ENCODE assay signal across 8 cellular contexts in genomic region chr11:29159552-29160465, GRCh38.
DNase-seq lines count a peak whose midpoint lies in the region; ATAC-seq and TF ChIP-seq lines count a peak whose summit lies in the region.

No MANE protein-coding gene starts in this region.

- no peak overlapping the region for H2AK9ac ChIP-seq in IMR-90 (replicated peaks; ENCODE audit: low read depth, low read length, poor library complexity)

- H4K20me1 ChIP-seq in IMR-90 (ENCODE audit: insufficient read depth, low read length) (no peaks in the 10 kb centered on the region), fibroblast of lung (ENCODE audit: control insufficient read depth, extremely low read depth, insufficient read depth, low read length) (no peaks in the 10 kb centered on the region)

- H4K8ac ChIP-seq in IMR-90 (ENCODE audit: low read depth in 2 of 2, low read length in 2 of 2), result peak overlapping the region; percentile 93 to 94

- peak overlapping the region; percentile 95 for H2AK5ac ChIP-seq in IMR-90 (ENCODE audit: low read depth, low read length)

- no peaks in the 10 kb centered on the region for H3K9me3 ChIP-seq in IMR-90 (ENCODE audit: control insufficient read depth, insufficient read depth, low read length)
- no peaks in the 10 kb centered on the region for H3K9me3 ChIP-seq in fibroblast of lung (ENCODE audit: control insufficient read depth, insufficient read depth, low read depth, low read length)

- peak overlapping the region; percentile 97 for H3K4ac ChIP-seq in IMR-90 (ENCODE audit: low read depth, low read length)

- CTCF ChIA-PET in IMR-90 (lab: Yijun Ruan, JAX), result interaction anchor here (0.6 to 1.6 kb wide), 17 partner anchors 26 to 1461 kb away, joined by 3 to 11 read pairs (median 4); no protein-coding TSS in a partner anchor

- peak; percentile 17; the same call in 1 of the 2 replicates for TF ChIP-seq POLR2A in IMR-90 (IDR thresholded peaks at IDR 0.05; ENCODE audit: low read depth, low read length)

- peak; percentile 85 for TF ChIP-seq CTCF in IMR-90 (conservative IDR thresholded peaks at IDR 0.05; ENCODE audit: low read depth, low read length)
- peak; percentile 72 to 77 for TF ChIP-seq CTCF in fibroblast of lung (conservative IDR thresholded peaks at IDR 0.05 in 1 of 2, IDR thresholded peaks at IDR 0.05 in 1 of 2; ENCODE audit: low read depth in 1 of 2, low read length in 2 of 2)

- DNase-seq in NOMO-1 treated with DMSO at 0.1 percent for 48 hours (lab: John Stamatoyannopoulos, UW; ENCODE audit: unreplicated experiment), result peak; percentile 28
- DNase-seq in NOMO-1 treated with dmso at 0.1 percent for 144 hours (lab: John Stamatoyannopoulos, UW; ENCODE audit: unreplicated experiment), result no peak
- DNase-seq in IMR-90, result peak; percentile 90
- DNase-seq in RPMI7951 (ENCODE audit: low read depth), result peak; percentile 62
- DNase-seq in fibroblast of lung (ENCODE audit: low read depth in 2 of 2), result peak; percentile 64 to 68
- DNase-seq in renal cortical epithelial cell (ENCODE audit: low read depth), result peak; percentile 56
- DNase-seq in T-helper 1 cell, result no peak

- peak overlapping the region; percentile 63 for H2AFZ ChIP-seq in IMR-90 (replicated peaks; ENCODE audit: low read length, poor library complexity)
- H2AFZ ChIP-seq in fibroblast of lung (ENCODE audit: low read length), result no peak overlapping the region

- peak overlapping the region; percentile 90 for H4K5ac ChIP-seq in IMR-90 (ENCODE audit: low read depth, low read length)

- peak overlapping the region; percentile 71 for H3K56ac ChIP-seq in IMR-90 (ENCODE audit: extremely low read depth, insufficient read depth, low read length)

- H3K4me3 ChIP-seq in IMR-90 (ENCODE audit: insufficient read depth, low read depth, low read length), result no peak overlapping the region
- H3K4me3 ChIP-seq in fibroblast of lung (replicated peaks in 1 of 4; ENCODE audit: control extremely low read depth in 1 of 4, insufficient read depth in 1 of 4, low read depth in 3 of 4, low read length in 4 of 4), result no peak overlapping the region

- peak overlapping the region; percentile 99 for H4K91ac ChIP-seq in IMR-90 (ENCODE audit: insufficient read depth, low read depth, low read length)

- H3K36me3 ChIP-seq in IMR-90 (ENCODE audit: control insufficient read depth, insufficient read depth, low read length) (no peaks in the 10 kb centered on the region), fibroblast of lung (ENCODE audit: control insufficient read depth, insufficient read depth, low read length) (no peaks in the 10 kb centered on the region)

- 100% methylated on average over 1 of the region's 6 CpGs; no CpG with 5 or more reads in 1 of the 2 experiments for WGBS in IMR-90 (ENCODE audit: extremely low coverage in 2 of 2, insufficient read length in 1 of 2), 2 experiments

- H3K4me2 ChIP-seq in IMR-90 (ENCODE audit: low read depth, low read length) (no peak overlapping the region), fibroblast of lung (ENCODE audit: extremely low read depth, insufficient read depth, low read length) (no peak overlapping the region)

- H3K27me3 ChIP-seq in IMR-90 (ENCODE audit: control insufficient read depth, insufficient read depth, low read length) (no peaks in the 10 kb centered on the region), fibroblast of lung (ENCODE audit: control insufficient read depth, insufficient read depth, low read length) (no peaks in the 10 kb centered on the region)

- POLR2A ChIA-PET in IMR-90 (lab: Charles Lee; ENCODE audit: unreplicated experiment), result interaction anchor here (0.7 to 1.4 kb wide), 4 partner anchors 174 to 1463 kb away, joined by 3 to 5 read pairs (median 4); no protein-coding TSS in a partner anchor

- dilution Hi-C loops in IMR-90 (cut with HindIII; ENCODE audit: low sequenced_read_pairs, unreplicated experiment), result no loop called here

- peak overlapping the region; percentile 50; the same call in 1 of the 2 replicates for H3K9ac ChIP-seq in IMR-90 (ENCODE audit: low read depth, low read length)
- no peak overlapping the region for H3K9ac ChIP-seq in fibroblast of lung (ENCODE audit: insufficient read depth, low read length)

- H3K4me1 ChIP-seq in IMR-90 (ENCODE audit: control insufficient read depth, insufficient read depth, low read length) (peaks cover 9% of the 10 kb centered on the region), fibroblast of lung (ENCODE audit: control insufficient read depth, extremely low read depth, insufficient read depth, low read length) (no peaks in the 10 kb centered on the region)

- peak; percentile 79 for ATAC-seq in GM21619 (IDR thresholded peaks at IDR 0.05; ENCODE audit: unreplicated experiment)
- ATAC-seq in IMR-90 (ENCODE audit: low read depth), result peak; percentile 98

- TF ChIP-seq RAD21 in IMR-90 (IDR thresholded peaks at IDR 0.05; ENCODE audit: low read length), result peak; percentile 94

- peak overlapping the region; percentile 90 for H3K14ac ChIP-seq in IMR-90 (replicated peaks; ENCODE audit: low read depth, low read length)

- H3K23ac ChIP-seq in IMR-90 (ENCODE audit: low read depth, low read length), result peak overlapping the region; percentile 74; the same call in 1 of the 2 replicates

- BruUV-seq in IMR-90 (replicated peaks; lab: Mats Ljungman, UMichigan), result no TSS peak

- intact Hi-C loops in IMR-90 (cut with micrococcal nuclease), result loop anchor here (1.0 to 5.0 kb wide), 8 partner anchors 88 to 1461 kb away; no protein-coding TSS in a partner anchor

- H3K79me2 ChIP-seq in fibroblast of lung (ENCODE audit: control insufficient read depth, insufficient read depth, low read length), result no peaks in the 10 kb centered on the region

- in situ Hi-C loops in IMR-90 (cut with MboI; ENCODE audit: low sequenced_read_pairs), result loop anchor here (25.0 kb wide), 1 partner anchor 1448 kb away; the partner anchor contains the start of gene BDNF

- peak overlapping the region; percentile 98 for H2BK120ac ChIP-seq in IMR-90 (ENCODE audit: low read depth, low read length)

- H3K27ac ChIP-seq in IMR-90 (ENCODE audit: insufficient read depth, low read length) (peak overlapping the region; percentile 89), fibroblast of lung (ENCODE audit: insufficient read depth, low read length) (no peak overlapping the region)

- no peaks in the 10 kb centered on the region for H3K9me1 ChIP-seq in IMR-90 (ENCODE audit: insufficient read depth, low read length)

- peaks cover 5 to 7% of the 10 kb centered on the region in 2 experiments; a peak in 2 of 4 replicates for H3K79me1 ChIP-seq in IMR-90 (ENCODE audit: low read depth in 1 of 2, low read length in 2 of 2)

- peak overlapping the region; percentile 92 for H3K18ac ChIP-seq in IMR-90 (ENCODE audit: low read depth, low read length)

- H2BK5ac ChIP-seq in IMR-90 (ENCODE audit: low read depth, low read length, poor library complexity, severe bottlenecking), result peak overlapping the region; percentile 100

- H2BK20ac ChIP-seq in IMR-90 (ENCODE audit: low read depth, low read length), result peak overlapping the region; percentile 99

- H2BK15ac ChIP-seq in IMR-90 (ENCODE audit: low read depth, low read length), result peak overlapping the region; percentile 86

TF ChIP-seq in IMR-90, 13 proteins besides CTCF, POLR2A, EP300 and RAD21:
- peak; percentile 38; the same call in 1 of the 2 replicates for TF ChIP-seq MAZ (IDR thresholded peaks at IDR 0.05; ENCODE audit: borderline replicate concordance, low read depth, low read length)
- TF ChIP-seq ELK1 (IDR thresholded peaks at IDR 0.05; ENCODE audit: borderline replicate concordance, low read depth, low read length), result no peak
- TF ChIP-seq BHLHE40 (IDR thresholded peaks at IDR 0.05; ENCODE audit: low read depth, low read length), result peak; percentile 46; the same call in 1 of the 2 replicates
- TF ChIP-seq MAFK (IDR thresholded peaks at IDR 0.05; ENCODE audit: low read depth, low read length), result no peak
- no peak for TF ChIP-seq USF2 (IDR thresholded peaks at IDR 0.05; ENCODE audit: low read depth, low read length)
- no peak for TF ChIP-seq CEBPB (IDR thresholded peaks at IDR 0.05; ENCODE audit: low read depth, low read length)
- TF ChIP-seq NFE2L2 (IDR thresholded peaks at IDR 0.05; ENCODE audit: low read depth, low read length), result no peak
- TF ChIP-seq FOS (IDR thresholded peaks at IDR 0.05; ENCODE audit: low read depth, low read length), result no peak
- no peak for TF ChIP-seq RCOR1 (IDR thresholded peaks at IDR 0.05; ENCODE audit: insufficient replicate concordance, low read length)
- no peak; the same call in 1 of the 2 replicates for TF ChIP-seq CHD1 (IDR thresholded peaks at IDR 0.05; ENCODE audit: low read depth, low read length)
- TF ChIP-seq RFX5 (IDR thresholded peaks at IDR 0.05; ENCODE audit: low read depth, low read length), result no peak
- TF ChIP-seq MXI1 (IDR thresholded peaks at IDR 0.05; ENCODE audit: borderline replicate concordance, low read depth, low read length), result no peak
- peak; percentile 87 for TF ChIP-seq SMC3 (IDR thresholded peaks at IDR 0.05; ENCODE audit: low read depth, low read length)

Comparison
In these comparisons a context has a peak if more than half of its experiments do, and no peak if none do; other contexts are left out.
1. DNase-seq: peak in NOMO-1 treated with DMSO at 0.1 percent for 48 hours (single experiment), IMR-90 (single experiment), RPMI7951 (single experiment), fibroblast of lung (2 of 2) and renal cortical epithelial cell (single experiment); none in NOMO-1 treated with dmso at 0.1 percent for 144 hours (single experiment) and T-helper 1 cell (0 of 5).